Comparison of ENCODE assay signal across 1 cellular context in genomic region chr14:99645545-99646505, GRCh38.
TF ChIP-seq lines count a peak whose summit lies in the region.

No MANE protein-coding gene starts in this region.

TF ChIP-seq in HCT116, 20 proteins besides CTCF, POLR2A, EP300 and RAD21:
- TF ChIP-seq YY1 (IDR thresholded peaks at IDR 0.05; ENCODE audit: extremely low read depth, insufficient replicate concordance, low read depth, low read length): no peak
- no peak for TF ChIP-seq EZH2phosphoT487 (IDR thresholded peaks at IDR 0.05; ENCODE audit: borderline replicate concordance)
- no peak for TF ChIP-seq CBX3 (IDR thresholded peaks at IDR 0.05; ENCODE audit: low read depth)
- TF ChIP-seq ZBTB33 (IDR thresholded peaks at IDR 0.05; ENCODE audit: extremely low read depth, insufficient replicate concordance, low read length): no peak
- TF ChIP-seq EZH2 (IDR thresholded peaks at IDR 0.05): no peak
- TF ChIP-seq FOSL1 (IDR thresholded peaks at IDR 0.05; ENCODE audit: low read depth): no peak
